In genomic region chr18:30713299-30713698, GRCh38 we compare ENCODE assay signal across 9 cellular contexts.
"Had no signal": no experiment of that assay in that cellular context is flagged by ENCODE, and none has a peak within 500 bp of the region (broad histone marks: within the 10 kb centered on the region; RNA-seq: fewer than 3 reads in every experiment).

No MANE protein-coding gene starts in this region.

- H3K27ac ChIP-seq: GM23248, KMS-11 had no signal

- ATAC-seq: HCT116, HepG2 had no signal

- H3K4me2 ChIP-seq: KMS-11 had no signal

- H3K4me1 ChIP-seq: HAP-1 had no signal

- H3K4me3 ChIP-seq: GM23248, HAP-1 had no signal

- H3K9me3 ChIP-seq: HAP-1 had no signal

- H3K36me3 ChIP-seq: HAP-1 had no signal

- DNase-seq: GM23248, GOT3, H7, HFFc6, KBM-7 had no signal
